Comparison of ENCODE assay signal across 23 cellular contexts in the genomic region with DNA sequence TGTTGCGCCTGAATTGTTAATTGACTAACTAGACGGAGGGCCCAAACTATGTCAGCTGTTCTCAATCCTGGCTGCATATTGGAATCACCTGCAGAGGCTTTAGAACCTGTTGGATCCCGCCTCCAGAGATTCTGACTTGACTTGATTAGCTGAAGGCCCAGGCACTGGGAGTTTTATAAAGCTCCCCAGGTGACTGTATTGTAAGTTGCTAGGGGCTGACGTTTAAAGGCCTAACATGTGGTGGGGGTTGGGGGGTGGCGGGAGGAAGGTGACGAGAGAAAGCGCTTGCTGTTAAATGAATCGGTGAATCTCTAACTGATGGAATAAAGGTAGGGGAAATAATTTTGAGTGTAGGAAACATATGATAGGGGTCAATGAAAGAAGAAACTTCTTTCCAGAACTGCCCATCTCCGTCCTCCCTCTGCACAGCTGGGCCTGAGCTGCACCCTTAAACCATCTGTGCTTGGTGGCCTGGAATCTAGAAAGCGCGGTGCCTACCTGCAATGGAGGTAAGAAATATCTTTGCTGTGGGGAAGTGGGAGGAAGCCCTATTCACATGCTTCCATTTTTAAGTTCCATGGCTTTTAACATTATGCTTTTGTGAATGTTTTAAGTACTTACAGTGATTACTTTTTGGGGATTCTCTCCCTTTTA.
DNase-seq lines count a peak whose midpoint lies in the region; ATAC-seq, FAIRE-seq and TF ChIP-seq lines count a peak whose summit lies in the region.
"Had no signal": no experiment of that assay in that cellular context is flagged by ENCODE, and none has a peak within 500 bp of the region (broad histone marks: within the 10 kb centered on the region; RNA-seq: fewer than 3 reads in every experiment).

No MANE protein-coding gene starts in this region.

- H4K91ac ChIP-seq in H9 (ENCODE audit: insufficient read length, low read depth, low read length) = no peak overlapping the region

- H3K23ac ChIP-seq in H9 (ENCODE audit: insufficient read length, low read depth, low read length) = no peak overlapping the region

- H2AFZ ChIP-seq in H9 (ENCODE audit: low read length) (peak overlapping the region; percentile 87), neural progenitor cell (replicated peaks) (peak overlapping the region; percentile 70)

- no peaks in the 10 kb centered on the region for H3K27me3 ChIP-seq in H9 (ENCODE audit: insufficient read depth, low read length)
- no peaks in the 10 kb centered on the region for H3K27me3 ChIP-seq in iPS-15b (ENCODE audit: control insufficient read depth, insufficient read depth, low read length)
- H3K27me3 ChIP-seq in neural progenitor cell = no peaks in the 10 kb centered on the region

- H3K4me3 ChIP-seq in iPS-15b (ENCODE audit: low read depth, low read length) (peak overlapping the region; percentile 41), neural progenitor cell (peak overlapping the region; percentile 33)

- H3K36me3 ChIP-seq in iPS-15b (ENCODE audit: control insufficient read depth, insufficient read depth, low read length) (no peaks in the 10 kb centered on the region), neural progenitor cell (no peaks in the 10 kb centered on the region)
- H3K36me3 ChIP-seq: BE2C had no signal

- WGBS in H9 (ENCODE audit: extremely low coverage, insufficient read length, low lambda C conversion rate) = no CpG with 5 or more reads among the region's 11 CpGs

- H3K14ac ChIP-seq in H9 (ENCODE audit: insufficient read depth, low read length) = 0 out of 2 replicates have a peak overlapping the region, but pooled peaks have one; percentile 53

- H3K9me3 ChIP-seq in H9 (ENCODE audit: control insufficient read depth, low read depth, low read length) (no peaks in the 10 kb centered on the region), iPS-15b (ENCODE audit: control insufficient read depth, insufficient read depth, low read length) (peaks cover 5% of the 10 kb centered on the region), neural progenitor cell (ENCODE audit: low read depth) (no peaks in the 10 kb centered on the region)
- H3K9me3 ChIP-seq: BE2C, Caco-2 had no signal

- POLR2A ChIA-PET in WTC11 (lab: Charles Lee) = interaction anchor here (0.6 to 0.7 kb wide), 2 partner anchors 199 to 373 kb away, joined by 3 to 4 read pairs; no protein-coding TSS in a partner anchor

- CTCF ChIA-PET in WTC11 (lab: Charles Lee) = interaction anchor here (0.6 to 4.4 kb wide), 4 partner anchors 9 to 373 kb away, joined by 3 to 23 read pairs (median 4); partner anchors contain the start of gene FAM3C

- no peaks in the 10 kb centered on the region; the same call in 1 of the 2 replicates for H3K27me3 Mint-ChIP-seq in H9 (ENCODE audit: low read depth)
- no peaks in the 10 kb centered on the region; the same call in 1 of the 2 replicates for H3K27me3 Mint-ChIP-seq in WTC11 (ENCODE audit: low read depth)
- H3K27me3 Mint-ChIP-seq in neural progenitor cell (ENCODE audit: insufficient read depth, low read depth) = no peaks in the 10 kb centered on the region
- H3K27me3 Mint-ChIP-seq: CD4-positive, alpha-beta T cell had no signal

- no peak overlapping the region for H2BK15ac ChIP-seq in H9 (ENCODE audit: low read depth, low read length)

- H3K27ac ChIP-seq in H9 (ENCODE audit: insufficient read length, low read depth, low read length) = no peak overlapping the region
- H3K27ac ChIP-seq in neural progenitor cell = no peak overlapping the region
- H3K27ac ChIP-seq: HL-60 had no signal

- H3K56ac ChIP-seq in H9 (ENCODE audit: insufficient read length, low read depth, low read length) = no peak overlapping the region

- H3K23me2 ChIP-seq in H9 (ENCODE audit: insufficient read length, low read depth, low read length, poor library complexity, severe bottlenecking) = no peaks in the 10 kb centered on the region

- H3K4me3 Mint-ChIP-seq in H9 (peak overlapping the region in 1 of 2 experiments; percentile 74; a peak in 3 of 5 replicates), WTC11 (peak overlapping the region; percentile 56), neural progenitor cell (no peak overlapping the region)
- H3K4me3 Mint-ChIP-seq: CD4-positive, alpha-beta T cell had no signal

- H2BK12ac ChIP-seq in H9 (ENCODE audit: insufficient read length, low read depth, low read length) = peak overlapping the region; percentile 57

- H4K5ac ChIP-seq in H9 (ENCODE audit: insufficient read length, low read depth, low read length) = no peak overlapping the region

- H3T11ph ChIP-seq in H9 (ENCODE audit: low read length) = no peak overlapping the region

- H3K4me1 ChIP-seq in H9 (ENCODE audit: insufficient read depth, low read length) = no peaks in the 10 kb centered on the region; the same call in 1 of the 2 replicates
- peaks cover 5% of the 10 kb centered on the region for H3K4me1 ChIP-seq in iPS-15b (ENCODE audit: control insufficient read depth, insufficient read depth, low read length)
- peaks cover 28% of the 10 kb centered on the region for H3K4me1 ChIP-seq in neural progenitor cell
- H3K4me1 ChIP-seq: BE2C, Caco-2 had no signal

- peaks cover 7 to 9% (median 8%) of the 10 kb centered on the region in 3 experiments for H3K36me3 Mint-ChIP-seq in H9 (ENCODE audit: insufficient read depth in 1 of 3, low read depth in 3 of 3)
- peaks cover 16% of the 10 kb centered on the region for H3K36me3 Mint-ChIP-seq in WTC11
- no peaks in the 10 kb centered on the region for H3K36me3 Mint-ChIP-seq in neural progenitor cell

- no peak overlapping the region for H2BK120ac ChIP-seq in H9 (ENCODE audit: low read depth, low read length, poor library complexity, severe bottlenecking)

- no peak overlapping the region for H4K8ac ChIP-seq in H9 (replicated peaks; ENCODE audit: insufficient read length, low read depth, low read length)

- no peaks in the 10 kb centered on the region for H4K20me1 ChIP-seq in H9 (ENCODE audit: control insufficient read depth, insufficient read depth, insufficient read length)
- H4K20me1 ChIP-seq in neural progenitor cell (ENCODE audit: low read depth) = no peaks in the 10 kb centered on the region

- H3K79me1 ChIP-seq in H9 (ENCODE audit: insufficient read depth, low read depth, low read length, poor library complexity, severe bottlenecking) = no peaks in the 10 kb centered on the region

- peak; percentile 63 for DNase-seq in H9
- peak; percentile 41 for DNase-seq in WTC11 (ENCODE audit: low spot score)
- DNase-seq in neural progenitor cell (ENCODE audit: low spot score) = peak; percentile 70
- no peak for DNase-seq in GOT3 (lab: John Stamatoyannopoulos, UW)
- no peak for DNase-seq in HT-29 (ENCODE audit: low spot score)
- DNase-seq in urothelium cell line (ENCODE audit: low spot score) = no peak
- DNase-seq: BE2C; Caco-2; CD4-positive, alpha-beta T cell; DMS153; GF-D8; MM.1S; NCI-H1105; NCI-H2081; NCI-H82; SHP77; SK-N-SH had no signal

- FAIRE-seq in urothelium cell line (lab: Jason Lieb, UNC) = no peak
- FAIRE-seq: A204.1, GM19239, HTR-8/SVneo had no signal

- ATAC-seq in WTC11 (peak; percentile 97), HG03469 (IDR thresholded peaks at IDR 0.05; ENCODE audit: unreplicated experiment) (no peak)

- H3K4me1 Mint-ChIP-seq in H9 = peaks cover 16 to 30% of the 10 kb centered on the region in 2 experiments
- peaks cover 20% of the 10 kb centered on the region for H3K4me1 Mint-ChIP-seq in WTC11
- H3K4me1 Mint-ChIP-seq in neural progenitor cell = peaks cover 15% of the 10 kb centered on the region

- TF ChIP-seq CTCF in H9 (conservative IDR thresholded peaks at IDR 0.05) (no peak), WTC11 (IDR thresholded peaks at IDR 0.05) (no peak), neural progenitor cell (IDR thresholded peaks at IDR 0.05) (no peak)

- peaks cover 14% of the 10 kb centered on the region for H3F3A ChIP-seq in neural progenitor cell (ENCODE audit: low read depth)

- H3K27ac Mint-ChIP-seq in H9 = peak overlapping the region; percentile 10 to 91 (median 90); a peak in 6 of 7 replicates
- peak overlapping the region; percentile 58 for H3K27ac Mint-ChIP-seq in WTC11
- H3K27ac Mint-ChIP-seq in neural progenitor cell = no peak overlapping the region
- H3K27ac Mint-ChIP-seq: CD4-positive, alpha-beta T cell had no signal

- H3K9me3 Mint-ChIP-seq in H9 (peaks cover 9 to 16% of the 10 kb centered on the region in 2 experiments), WTC11 (peaks cover 18% of the 10 kb centered on the region), neural progenitor cell (no peaks in the 10 kb centered on the region)
- H3K9me3 Mint-ChIP-seq: CD4-positive, alpha-beta T cell had no signal

- H3K4ac ChIP-seq in H9 (ENCODE audit: low read depth, low read length) = no peak overlapping the region; the same call in 1 of the 2 replicates

- H3K9ac ChIP-seq in H9 (ENCODE audit: extremely low read depth, insufficient read length, low read length) = no peak overlapping the region
- H3K9ac ChIP-seq in iPS-15b (ENCODE audit: low read depth, low read length) = no peak overlapping the region
- H3K9ac ChIP-seq in neural progenitor cell = no peak overlapping the region
- H3K9ac ChIP-seq: SK-N-SH had no signal

- H2BK5ac ChIP-seq in H9 (ENCODE audit: insufficient read length, low read length) = no peak overlapping the region

- peak overlapping the region; percentile 47 for H3K4me2 ChIP-seq in H9 (ENCODE audit: insufficient read depth, insufficient read length, low read length)
- peak overlapping the region; percentile 70 for H3K4me2 ChIP-seq in neural progenitor cell
- H3K4me2 ChIP-seq: SK-N-SH had no signal

- no peak overlapping the region for H2AK5ac ChIP-seq in H9 (ENCODE audit: insufficient read length, low read length)

- peak overlapping the region; percentile 57 for H3K18ac ChIP-seq in H9 (ENCODE audit: insufficient read length, low read depth, low read length)

- peak overlapping the region; percentile 90 for H2BK20ac ChIP-seq in H9 (ENCODE audit: low read depth, low read length, poor library complexity, severe bottlenecking)

- H3K79me2 ChIP-seq in H9 (ENCODE audit: insufficient read depth, low read length) (no peaks in the 10 kb centered on the region), neural progenitor cell (ENCODE audit: low read depth) (no peaks in the 10 kb centered on the region)

TF ChIP-seq in WTC11, 78 proteins besides CTCF, POLR2A, EP300 and RAD21 (continues in another document):
- no peak for TF ChIP-seq TEAD4 (CRISPR knock-in tag; IDR thresholded peaks at IDR 0.05)
- TF ChIP-seq E2F5 (CRISPR knock-in tag; IDR thresholded peaks at IDR 0.05) = no peak
- no peak for TF ChIP-seq NFE2L1 (CRISPR knock-in tag; IDR thresholded peaks at IDR 0.05)
- TF ChIP-seq ZNF232 (CRISPR knock-in tag; IDR thresholded peaks at IDR 0.05) = no peak
- TF ChIP-seq NFYB (CRISPR knock-in tag; conservative IDR thresholded peaks at IDR 0.05; ENCODE audit: low read depth) = no peak
- no peak for TF ChIP-seq MYBL2 (CRISPR knock-in tag; IDR thresholded peaks at IDR 0.05)
- no peak for TF ChIP-seq ZNF263 (CRISPR knock-in tag; IDR thresholded peaks at IDR 0.05; ENCODE audit: low read depth)
- TF ChIP-seq ZNF121 (CRISPR knock-in tag; IDR thresholded peaks at IDR 0.05) = no peak

Comparison
In these comparisons a context has a peak if more than half of its experiments do, and no peak if none do; other contexts are left out.
1. DNase-seq: peak in H9 (single experiment), WTC11 (single experiment) and neural progenitor cell (single experiment); none in GOT3 (single experiment), HT-29 (single experiment) and urothelium cell line (single experiment).